Comparison of ENCODE assay signal across 20 cellular contexts in genomic region chr3:168926426-168926825, GRCh38.
"Had no signal": no experiment of that assay in that cellular context is flagged by ENCODE, and none has a peak within 500 bp of the region (broad histone marks: within the 10 kb centered on the region; RNA-seq: fewer than 3 reads in every experiment).

No MANE protein-coding gene starts in this region.

- H3K9me3 ChIP-seq: SK-N-SH had no signal

- DNase-seq: Kasumi-1, MM.1S, NCI-H1092 treated with DMSO at 0.1 percent for 48 hours, NCI-H1436, NCI-H187, NCI-H2029, NCI-H2081 treated with DMSO at 0.1 percent for 48 hours, NCI-H2227 treated with DMSO at 0.1 percent for 48 hours, NCI-H524 treated with DMSO at 0.1 percent for 48 hours, NCI-H69, NCI-H774, SHP77, SK-N-SH, SW 1271, T-cell had no signal

- H3K27me3 Mint-ChIP-seq: IgD-negative memory B cell, T-cell had no signal

- H3K36me3 Mint-ChIP-seq: IgD-negative memory B cell, T-cell had no signal

- H3K4me2 ChIP-seq: KMS-11, SK-N-SH had no signal

- H3K27ac ChIP-seq: KMS-11, RWPE1 had no signal

- H3K27ac Mint-ChIP-seq: IgD-negative memory B cell, T-cell had no signal

- H3K4me3 Mint-ChIP-seq: IgD-negative memory B cell, T-cell had no signal

- ATAC-seq: HepG2, K562, T-cell had no signal

- H3K9ac ChIP-seq: KMS-11, SK-N-SH had no signal

- H3K4me1 Mint-ChIP-seq: IgD-negative memory B cell, T-cell had no signal

- H3K4me3 ChIP-seq: K562 had no signal
